ENCODE assay signal across 9 cellular contexts in the genomic region with DNA sequence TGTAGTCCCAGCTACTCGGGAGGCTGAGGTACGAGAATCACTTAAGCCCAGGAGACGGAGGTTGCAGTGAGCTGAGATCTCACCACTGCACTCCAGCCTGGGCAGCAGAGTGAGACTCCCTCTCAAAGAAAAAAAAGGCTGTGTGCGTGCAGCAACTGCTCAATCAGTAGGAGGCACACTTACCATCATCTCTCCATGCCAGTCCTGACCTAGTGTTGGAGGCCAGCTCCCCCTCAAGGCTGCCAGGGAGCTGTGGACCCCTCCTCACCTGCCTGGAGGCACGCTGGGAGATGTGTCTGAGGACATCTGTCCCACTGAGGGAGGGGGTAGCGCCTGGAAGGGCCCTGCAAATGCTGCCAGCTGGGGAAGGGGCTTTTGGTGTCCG. TPM values are rescaled to one million over a fixed set of nuclear protein-coding genes. Genes with fewer than 3 reads are reported as not detected.
A peak's percentile ranks its signal among the peaks of the same experiment; 100 is the strongest.
DNase-seq lines count a peak whose midpoint lies in the region; ATAC-seq and TF ChIP-seq lines count a peak whose summit lies in the region.
"Had no signal": no experiment of that assay in that cellular context is flagged by ENCODE, and none has a peak within 500 bp of the region (broad histone marks: within the 10 kb centered on the region; RNA-seq: fewer than 3 reads in every experiment).

No MANE protein-coding gene starts in this region.

- DNase-seq in left ventricle myocardium inferior (no peak), left ventricle myocardium superior (no peak), lower lobe of right lung (no peak), HK-2 (ENCODE audit: unreplicated experiment) (no peak), HEK293T (ENCODE audit: extremely low spot score) (no peak), inferior parietal cortex (ENCODE audit: extremely low spot score) (no peak), COLO668 (lab: John Stamatoyannopoulos, UW; ENCODE audit: unreplicated experiment) (no peak)

- peaks cover 62% of the 10 kb centered on the region for H3K4me1 Mint-ChIP-seq in activated T-helper 17 cell treated with anti-CD3 and anti-CD28 coated beads, Interleukin-2, amount 50 U/mL, for 72 hours

- peaks cover 24% of the 10 kb centered on the region for H3K4me1 ChIP-seq in left ventricle myocardium inferior
- H3K4me1 ChIP-seq in lower lobe of right lung: peaks cover 63% of the 10 kb centered on the region

- no peaks in the 10 kb centered on the region for H3K27me3 Mint-ChIP-seq in activated T-helper 17 cell treated with anti-CD3 and anti-CD28 coated beads, Interleukin-2, amount 50 U/mL, for 72 hours

- no peak for ATAC-seq in left ventricle myocardium superior
- no peak for ATAC-seq in activated T-helper 17 cell treated with anti-CD3 and anti-CD28 coated beads, Interleukin-2, amount 50 U/mL, for 72 hours (replicated peaks)
- no peak for ATAC-seq in lower lobe of right lung

- no peaks in the 10 kb centered on the region for H3K9me3 Mint-ChIP-seq in activated T-helper 17 cell treated with anti-CD3 and anti-CD28 coated beads, Interleukin-2, amount 50 U/mL, for 72 hours

- no peaks in the 10 kb centered on the region for H3K9me3 ChIP-seq in left ventricle myocardium inferior (replicated peaks)
- no peaks in the 10 kb centered on the region for H3K9me3 ChIP-seq in lower lobe of right lung

- peaks cover 19% of the 10 kb centered on the region for H3K36me3 Mint-ChIP-seq in activated T-helper 17 cell treated with anti-CD3 and anti-CD28 coated beads, Interleukin-2, amount 50 U/mL, for 72 hours (ENCODE audit: low read depth)

- H3K27ac Mint-ChIP-seq in activated T-helper 17 cell treated with anti-CD3 and anti-CD28 coated beads, Interleukin-2, amount 50 U/mL, for 72 hours: peak overlapping the region; percentile 92

- H3K27me3 ChIP-seq in left ventricle myocardium inferior (ENCODE audit: low read depth) (no peaks in the 10 kb centered on the region), lower lobe of right lung (ENCODE audit: low read depth) (no peaks in the 10 kb centered on the region)

- H3K4me3 Mint-ChIP-seq in activated T-helper 17 cell treated with anti-CD3 and anti-CD28 coated beads, Interleukin-2, amount 50 U/mL, for 72 hours: peak overlapping the region; percentile 80

- H3K36me3 ChIP-seq in left ventricle myocardium inferior (no peaks in the 10 kb centered on the region), lower lobe of right lung (peaks cover 14% of the 10 kb centered on the region)

- peak overlapping the region; percentile 72 for H3K27ac ChIP-seq in left ventricle myocardium inferior (replicated peaks)
- H3K27ac ChIP-seq in lower lobe of right lung: peak overlapping the region; percentile 87
- H3K27ac ChIP-seq: C4-2B had no signal

- intact Hi-C loops in left ventricle myocardium inferior (cut with micrococcal nuclease) (no loop called here), left ventricle myocardium superior (cut with micrococcal nuclease) (no loop called here), lower lobe of right lung (cut with DNase I) (no loop called here)

- TF ChIP-seq CTCF in left ventricle myocardium inferior (IDR thresholded peaks at IDR 0.05; ENCODE audit: borderline replicate concordance): no peak
- no peak for TF ChIP-seq CTCF in lower lobe of right lung (IDR thresholded peaks at IDR 0.05)

- H3K4me3 ChIP-seq in left ventricle myocardium inferior (no peak overlapping the region), lower lobe of right lung (peak overlapping the region; percentile 43)

- POLR2A ChIA-PET in HEK293T (lab: Yijun Ruan, JAX): interaction anchor here (3.2 kb wide), 1 partner anchor 40 kb away, joined by 14 read pairs; no protein-coding TSS in a partner anchor

- CTCF ChIA-PET in HEK293T (lab: Yijun Ruan, JAX): interaction anchor here (0.5 to 1.2 kb wide), 3 partner anchors 42 to 117 kb away, joined by 3 read pairs; no protein-coding TSS in a partner anchor

TF ChIP-seq in HEK293T, 16 proteins besides CTCF, POLR2A, EP300 and RAD21:
- TF ChIP-seq SP1 (IDR thresholded peaks at IDR 0.05): no peak
- TF ChIP-seq FOXA1 (IDR thresholded peaks at IDR 0.05): no peak
- TF ChIP-seq ELF4 (IDR thresholded peaks at IDR 0.05): no peak
- no peak for TF ChIP-seq SUZ12 (IDR thresholded peaks at IDR 0.05)
- no peak for TF ChIP-seq PKNOX1 (IDR thresholded peaks at IDR 0.05)
- TF ChIP-seq ARNT (IDR thresholded peaks at IDR 0.05): no peak
- TF ChIP-seq HDGF (IDR thresholded peaks at IDR 0.05; ENCODE audit: borderline replicate concordance): no peak
- TF ChIP-seq CTBP1 (IDR thresholded peaks at IDR 0.05; ENCODE audit: borderline replicate concordance): no peak
- no peak for TF ChIP-seq ZNF384 (IDR thresholded peaks at IDR 0.05)
- no peak for TF ChIP-seq NFRKB (IDR thresholded peaks at IDR 0.05)
- TF ChIP-seq FOXK2 (IDR thresholded peaks at IDR 0.05): no peak
- TF ChIP-seq TARDBP (IDR thresholded peaks at IDR 0.05): no peak
- TF ChIP-seq FOXM1 (IDR thresholded peaks at IDR 0.05; ENCODE audit: borderline replicate concordance): no peak
- no peak for TF ChIP-seq L3MBTL2 (conservative IDR thresholded peaks at IDR 0.05)
- no peak for TF ChIP-seq BHLHE40 (IDR thresholded peaks at IDR 0.05; ENCODE audit: borderline replicate concordance)
- no peak for TF ChIP-seq LEF1 (IDR thresholded peaks at IDR 0.05; ENCODE audit: borderline replicate concordance)

RNA-seq across cellular contexts. Expression of gene RPS6KA1, which starts 11.9 kb away (rescaled TPM):
- 4.9 TPM for total RNA-seq in left ventricle myocardium inferior
- 4.6 TPM for total RNA-seq in left ventricle myocardium superior
- 100 to 1,000 TPM; 154 to 211 TPM for total RNA-seq in activated T-helper 17 cell treated with anti-CD3 and anti-CD28 coated beads, Interleukin-2, amount 50 U/mL, for 72 hours
- total RNA-seq in lower lobe of right lung: 140 TPM

Comparison
In these comparisons a context has a peak if more than half of its experiments do, and no peak if none do; other contexts are left out.
1. RNA of gene RPS6KA1, which starts 11.9 kb away (total RNA-seq): 154 to 211 TPM in activated T-helper 17 cell treated with anti-CD3 and anti-CD28 coated beads, Interleukin-2, amount 50 U/mL, for 72 hours and 140 TPM in lower lobe of right lung (single experiment); 4.9 TPM in left ventricle myocardium inferior (single experiment) and 4.6 TPM in left ventricle myocardium superior (single experiment); every median in the first group is over 10 times any median in the second.